Comparison of ENCODE assay signal across 9 cellular contexts in genomic region chr2:10709290-10709939, GRCh38. TPM values are rescaled to one million over a fixed set of nuclear protein-coding genes. Genes with fewer than 3 reads are reported as not detected.
DNase-seq lines count a peak whose midpoint lies in the region; ATAC-seq, FAIRE-seq and TF ChIP-seq lines count a peak whose summit lies in the region.
"Had no signal": no experiment of that assay in that cellular context is flagged by ENCODE, and none has a peak within 500 bp of the region (broad histone marks: within the 10 kb centered on the region; RNA-seq: fewer than 3 reads in every experiment).

No MANE protein-coding gene starts in this region.

- no peak overlapping the region for H3K27ac ChIP-seq in keratinocyte (ENCODE audit: control insufficient read depth, insufficient read depth, low read length)

- no peak overlapping the region for H3K4me3 ChIP-seq in keratinocyte (ENCODE audit: control insufficient read depth in 2 of 3, extremely low read depth in 1 of 3, insufficient read depth in 2 of 3, low read depth in 1 of 3, low read length in 3 of 3)

- peak; percentile 17 for TF ChIP-seq CTCF in D721Med (IDR thresholded peaks at IDR 0.05; ENCODE audit: insufficient read depth, missing control alignments)
- TF ChIP-seq CTCF in keratinocyte (optimal IDR thresholded peaks at IDR 0.05 in 1 of 3, IDR thresholded peaks at IDR 0.05 in 1 of 3, conservative IDR thresholded peaks at IDR 0.05 in 1 of 3; ENCODE audit: extremely low read depth in 1 of 3, insufficient read depth in 2 of 3, low read length in 3 of 3) = peak; percentile 62 to 88 (median 86)

- no peak overlapping the region for H3K27ac Mint-ChIP-seq in stimulated activated naive CD8-positive, alpha-beta T cell treated with anti-CD3 and anti-CD28 coated beads, Interleukin-15, amount 100 ng/mL, for 72 hours

- dilution Hi-C loops in keratinocyte (cut with MboI; ENCODE audit: extremely low pct_ligation_motif_present, low sequenced_read_pairs) = loop anchor here (10.0 kb wide), 1 partner anchor 75 kb away; no protein-coding TSS in a partner anchor

- peak overlapping the region; percentile 8 for H3K4me2 ChIP-seq in keratinocyte (ENCODE audit: control insufficient read depth, extremely low read depth, insufficient read depth, low read depth, low read length)

- H3K9me1 ChIP-seq in keratinocyte (ENCODE audit: control insufficient read depth, extremely low read depth, insufficient read depth, low read length) = no peaks in the 10 kb centered on the region

- H3K4me1 Mint-ChIP-seq in stimulated activated naive CD8-positive, alpha-beta T cell treated with anti-CD3 and anti-CD28 coated beads, Interleukin-15, amount 100 ng/mL, for 72 hours = peaks cover 9% of the 10 kb centered on the region

- H3K79me2 ChIP-seq in keratinocyte (ENCODE audit: control insufficient read depth, insufficient read depth, low read length) = no peaks in the 10 kb centered on the region

- no peak for TF ChIP-seq EP300 in Ishikawa (IDR thresholded peaks at IDR 0.05; ENCODE audit: borderline replicate concordance)

- H3K4me1 ChIP-seq in keratinocyte (ENCODE audit: control insufficient read depth, extremely low read depth, insufficient read depth, low read length) = peaks cover 3% of the 10 kb centered on the region

- H4K20me1 ChIP-seq in keratinocyte (ENCODE audit: control insufficient read depth, extremely low read depth, insufficient read depth, low read length) = no peaks in the 10 kb centered on the region

- DNase-seq in D721Med (ENCODE audit: insufficient read length, low spot score) = no peak
- peak; percentile 41 to 62 for DNase-seq in SHP77 (lab: John Stamatoyannopoulos, UW)
- no peak for DNase-seq in keratinocyte (ENCODE audit: low read depth, low spot score)
- no peak for DNase-seq in stimulated activated CD4-positive, alpha-beta T cell treated with anti-CD3 and anti-CD28 coated beads, Interleukin-1b, Interleukin-23, amount 100 ng/mL, for 48 hours
- no peak for DNase-seq in stimulated activated naive CD8-positive, alpha-beta T cell treated with anti-CD3 and anti-CD28 coated beads, Interleukin-15, amount 100 ng/mL, for 72 hours
- DNase-seq in hepatic stellate cell (ENCODE audit: low spot score) = no peak
- no peak for DNase-seq in hypothalamus (lab: John Stamatoyannopoulos, UW)
- DNase-seq: left cardiac atrium had no signal

- H3K9me3 ChIP-seq in keratinocyte (ENCODE audit: control insufficient read depth, low read depth, low read length) = no peaks in the 10 kb centered on the region

- H3K36me3 ChIP-seq in keratinocyte (ENCODE audit: control insufficient read depth in 2 of 2, extremely low read depth in 1 of 2, insufficient read depth in 2 of 2, low read length in 2 of 2) = no peaks in the 10 kb centered on the region

- peaks cover 8% of the 10 kb centered on the region for H3K27me3 ChIP-seq in keratinocyte (ENCODE audit: control insufficient read depth, extremely low read depth, insufficient read depth, low read length)

- no peaks in the 10 kb centered on the region for H3K9me3 Mint-ChIP-seq in stimulated activated naive CD8-positive, alpha-beta T cell treated with anti-CD3 and anti-CD28 coated beads, Interleukin-15, amount 100 ng/mL, for 72 hours

- peak overlapping the region; percentile 52 for H2AFZ ChIP-seq in keratinocyte (ENCODE audit: control insufficient read depth, low read length)

- no peak for ATAC-seq in stimulated activated naive CD8-positive, alpha-beta T cell treated with anti-CD3 and anti-CD28 coated beads, Interleukin-15, amount 100 ng/mL, for 72 hours

- H3K27me3 Mint-ChIP-seq in stimulated activated naive CD8-positive, alpha-beta T cell treated with anti-CD3 and anti-CD28 coated beads, Interleukin-15, amount 100 ng/mL, for 72 hours = peaks cover 34% of the 10 kb centered on the region

- TF ChIP-seq RAD21 in Ishikawa (IDR thresholded peaks at IDR 0.05; ENCODE audit: low read depth) = peak; percentile 85

- FAIRE-seq in D721Med (lab: Jason Lieb, UNC) (no peak), keratinocyte (lab: Jason Lieb, UNC) (peak; percentile 51)

- no peak overlapping the region for H3K9ac ChIP-seq in keratinocyte (ENCODE audit: control insufficient read depth, extremely low read depth, insufficient read depth, low read length)

- no peak overlapping the region for H3K4me3 Mint-ChIP-seq in stimulated activated naive CD8-positive, alpha-beta T cell treated with anti-CD3 and anti-CD28 coated beads, Interleukin-15, amount 100 ng/mL, for 72 hours

TF ChIP-seq in Ishikawa, 13 proteins besides CTCF, POLR2A, EP300 and RAD21:
- TF ChIP-seq YY1 (IDR thresholded peaks at IDR 0.05; ENCODE audit: low read depth) (no peak), USF1 (IDR thresholded peaks at IDR 0.05) (no peak), ZBTB7A (IDR thresholded peaks at IDR 0.05; ENCODE audit: low read depth) (no peak), CEBPB (IDR thresholded peaks at IDR 0.05) (no peak), TAF1 (IDR thresholded peaks at IDR 0.05; ENCODE audit: low read depth) (no peak), REST (IDR thresholded peaks at IDR 0.05; ENCODE audit: low read depth) (no peak), CREB1 (IDR thresholded peaks at IDR 0.05; ENCODE audit: low read depth) (no peak), TCF12 (IDR thresholded peaks at IDR 0.05; ENCODE audit: low read depth) (no peak), EGR1 (IDR thresholded peaks at IDR 0.05) (no peak)
- TF ChIP-seq, protein P1, sequence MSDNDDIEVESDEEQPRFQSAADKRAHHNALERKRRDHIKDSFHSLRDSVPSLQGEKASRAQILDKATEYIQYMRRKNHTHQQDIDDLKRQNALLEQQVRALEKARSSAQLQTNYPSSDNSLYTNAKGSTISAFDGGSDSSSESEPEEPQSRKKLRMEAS (IDR thresholded peaks at IDR 0.05) = no peak
TF ChIP-seq in Ishikawa: peak in this region for 0.

RNA-seq across cellular contexts. Expression of gene ATP6V1C2, which starts 12.0 kb away (rescaled TPM):
- 0.31 to 0.55 TPM (median 0.49 TPM) in 3 replicates for polyA plus RNA-seq in keratinocyte
- 61.7 TPM for polyA plus RNA-seq in keratinocyte (2011; ENCODE audit: low read depth)
- polyA plus RNA-seq in keratinocyte (2011; cell fraction: cytosol; rRNA removed) = 0.26 and 0.68 TPM in 2 replicates
- polyA plus RNA-seq in keratinocyte (2011; cell fraction: nucleus; rRNA removed) = 5.0 and 9.5 TPM in 2 replicates
- polyA plus RNA-seq in keratinocyte (2012; ENCODE audit: low replicate concordance) = 0.92 and 99.9 TPM in 2 replicates
- polyA minus RNA-seq in keratinocyte = 0.13 TPM in 1 of 3 replicates, not detected in the others
- not detected for polyA minus RNA-seq in keratinocyte (2011; cell fraction: cytosol; rRNA and poly(A)+ RNA removed)
- 1.7 and 3.0 TPM in 2 replicates for polyA minus RNA-seq in keratinocyte (2011; cell fraction: nucleus; rRNA and poly(A)+ RNA removed)

RNA-seq across cellular contexts. Expression of gene NOL10, which starts 19.6 kb away (rescaled TPM):
- polyA plus RNA-seq in keratinocyte = 24.6 to 40.9 TPM (median 28.3 TPM) in 3 replicates
- polyA plus RNA-seq in keratinocyte (2011; ENCODE audit: low read depth) = 44.4 TPM
- 20.3 and 32.7 TPM in 2 replicates for polyA plus RNA-seq in keratinocyte (2011; cell fraction: cytosol; rRNA removed)
- 18.8 and 22.8 TPM in 2 replicates for polyA plus RNA-seq in keratinocyte (2011; cell fraction: nucleus; rRNA removed)
- polyA plus RNA-seq in keratinocyte (2012; ENCODE audit: low replicate concordance) = 18.2 and 28.7 TPM in 2 replicates
- polyA minus RNA-seq in keratinocyte = 18.6 to 56.5 TPM (median 39.2 TPM) in 3 replicates
- 30.1 TPM for polyA minus RNA-seq in keratinocyte (2011; cell fraction: cytosol; rRNA and poly(A)+ RNA removed)
- 20.2 and 38.7 TPM in 2 replicates for polyA minus RNA-seq in keratinocyte (2011; cell fraction: nucleus; rRNA and poly(A)+ RNA removed)

Comparison
In these comparisons a context has a peak if more than half of its experiments do, and no peak if none do; other contexts are left out.
1. DNase-seq: peak in SHP77 (2 of 2); none in D721Med (single experiment), keratinocyte (single experiment), stimulated activated CD4-positive, alpha-beta T cell treated with anti-CD3 and anti-CD28 coated beads, Interleukin-1b, Interleukin-23, amount 100 ng/mL, for 48 hours (single experiment), stimulated activated naive CD8-positive, alpha-beta T cell treated with anti-CD3 and anti-CD28 coated beads, Interleukin-15, amount 100 ng/mL, for 72 hours (0 of 2), hepatic stellate cell (single experiment) and hypothalamus (0 of 51).